9 cellular contexts compared by ENCODE assay signal in the genomic region with DNA sequence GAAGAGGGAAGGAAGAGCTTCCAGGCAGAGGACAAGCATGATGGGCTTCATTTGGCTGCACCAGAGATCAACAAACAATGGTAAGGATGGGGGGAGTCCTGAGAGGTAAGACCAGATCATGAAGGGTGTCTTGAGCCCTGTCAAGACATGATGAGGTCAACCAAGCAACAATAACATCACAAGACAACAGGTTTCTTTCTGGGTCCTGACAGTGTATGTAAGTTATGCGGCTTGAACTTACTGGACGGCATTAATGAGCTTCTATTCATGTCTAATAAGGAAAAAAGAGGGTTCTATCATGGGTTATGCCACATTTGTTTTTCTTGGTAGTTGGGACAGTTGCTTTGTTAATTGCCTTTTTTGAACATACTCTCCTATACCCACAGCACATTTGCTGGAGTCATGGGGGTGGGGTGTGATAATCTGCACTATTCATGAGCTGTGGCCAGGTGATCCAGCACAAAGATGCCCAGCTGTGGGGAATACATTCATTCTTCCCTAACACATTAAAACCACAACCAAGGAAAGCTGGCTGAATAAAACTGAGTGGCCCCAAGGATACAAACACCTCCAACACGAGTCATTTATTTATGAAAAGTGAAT.
DNase-seq lines count a peak whose midpoint lies in the region; ATAC-seq, FAIRE-seq and TF ChIP-seq lines count a peak whose summit lies in the region.
"Had no signal": no experiment of that assay in that cellular context is flagged by ENCODE, and none has a peak within 500 bp of the region (broad histone marks: within the 10 kb centered on the region; RNA-seq: fewer than 3 reads in every experiment).

No MANE protein-coding gene starts in this region.

- DNase-seq in activated naive CD4-positive, alpha-beta T cell treated with Interleukin-2 at 50 U/mL for 16 hours, result no peak
- peak in 3 of 7 donors; percentile 2 to 15 (median 9) for DNase-seq in adrenal gland
- no peak for DNase-seq in lower lobe of right lung
- DNase-seq in transverse colon, result no peak
- DNase-seq in stimulated activated CD4-positive, alpha-beta T cell treated with anti-CD3 and anti-CD28 coated beads, Interleukin-4, amount 100 ng/mL, for 1 hour, result no peak
- no peak for DNase-seq in GM12891 (ENCODE audit: insufficient read length, low spot score)
- DNase-seq in WTC11 (ENCODE audit: low spot score), result no peak
- DNase-seq: stimulated activated CD4-positive, alpha-beta T cell treated with anti-CD3 and anti-CD28 coated beads, Interleukin-2, amount 100 ng/mL, for 24 hours had no signal

- WGBS in adrenal gland, 4 donors, result 81 to 84% (median 83%) methylated on average over 3 of the region's 3 CpGs
- WGBS in transverse colon (ENCODE audit: low coverage in 1 of 2), 2 donors, result 75 to 78% methylated on average over 3 of the region's 3 CpGs

- no peak for TF ChIP-seq CTCF in adrenal gland (IDR thresholded peaks at IDR 0.05)
- no peak for TF ChIP-seq CTCF in lower lobe of right lung (IDR thresholded peaks at IDR 0.05)
- TF ChIP-seq CTCF in transverse colon (IDR thresholded peaks at IDR 0.05), result no peak
- no peak for TF ChIP-seq CTCF in WTC11 (IDR thresholded peaks at IDR 0.05)

- CTCF ChIA-PET in WTC11 (lab: Charles Lee), result no interaction called here

- H3K27ac Mint-ChIP-seq in activated naive CD4-positive, alpha-beta T cell treated with anti-CD3 and anti-CD28 coated beads, Interleukin-2, amount 50 U/mL, for 24 hours, result peak overlapping the region; percentile 96
- H3K27ac Mint-ChIP-seq in WTC11, result no peak overlapping the region

- FAIRE-seq in GM12891 (lab: Jason Lieb, UNC), result no peak

- peaks cover 34% of the 10 kb centered on the region for H3K36me3 Mint-ChIP-seq in activated naive CD4-positive, alpha-beta T cell treated with anti-CD3 and anti-CD28 coated beads, Interleukin-2, amount 50 U/mL, for 24 hours
- H3K36me3 Mint-ChIP-seq in WTC11, result peaks cover 2% of the 10 kb centered on the region; the same call in 1 of the 2 replicates

- H3K27ac ChIP-seq in adrenal gland (peak overlapping the region in 3 of 5 donors; percentile 4 to 84 (median 80)), lower lobe of right lung (peak overlapping the region; percentile 73), transverse colon (peak overlapping the region; percentile 84 to 94 (median 88))

- H3K4me3 ChIP-seq in adrenal gland, result no peak overlapping the region
- H3K4me3 ChIP-seq in lower lobe of right lung, result no peak overlapping the region
- H3K4me3 ChIP-seq in transverse colon, result no peak overlapping the region

- intact Hi-C loops in adrenal gland (cut with DNase I) (loop anchor here in 1 of 2 donors (10.0 kb wide), 1 partner anchor 152 kb away; no protein-coding TSS in a partner anchor), lower lobe of right lung (cut with DNase I) (no loop called here), transverse colon (cut with DNase I; ENCODE audit: low total_unique reads) (no loop called here)

- H3K27me3 ChIP-seq in adrenal gland, result no peaks in the 10 kb centered on the region
- no peaks in the 10 kb centered on the region for H3K27me3 ChIP-seq in lower lobe of right lung (ENCODE audit: low read depth)
- H3K27me3 ChIP-seq in transverse colon, result no peaks in the 10 kb centered on the region

- POLR2A ChIA-PET in WTC11 (lab: Charles Lee), result no interaction called here

- H3K9me3 ChIP-seq in adrenal gland (replicated peaks in 1 of 3) (no peaks in the 10 kb centered on the region), lower lobe of right lung (no peaks in the 10 kb centered on the region), transverse colon (no peaks in the 10 kb centered on the region)

- no peaks in the 10 kb centered on the region for H3K9me3 Mint-ChIP-seq in activated naive CD4-positive, alpha-beta T cell treated with anti-CD3 and anti-CD28 coated beads, Interleukin-2, amount 50 U/mL, for 24 hours
- no peaks in the 10 kb centered on the region for H3K9me3 Mint-ChIP-seq in WTC11

- H3K27me3 Mint-ChIP-seq in activated naive CD4-positive, alpha-beta T cell treated with anti-CD3 and anti-CD28 coated beads, Interleukin-2, amount 50 U/mL, for 24 hours, result no peaks in the 10 kb centered on the region
- H3K27me3 Mint-ChIP-seq in WTC11 (ENCODE audit: low read depth), result no peaks in the 10 kb centered on the region

- no peak for TF ChIP-seq EP300 in transverse colon (IDR thresholded peaks at IDR 0.05; ENCODE audit: low read depth)

- H3K4me3 Mint-ChIP-seq in activated naive CD4-positive, alpha-beta T cell treated with anti-CD3 and anti-CD28 coated beads, Interleukin-2, amount 50 U/mL, for 24 hours, result no peak overlapping the region
- no peak overlapping the region for H3K4me3 Mint-ChIP-seq in WTC11

- TF ChIP-seq POLR2A in adrenal gland (IDR thresholded peaks at IDR 0.05) (no peak), transverse colon (IDR thresholded peaks at IDR 0.05) (no peak), GM12891 (IDR thresholded peaks at IDR 0.05; ENCODE audit: low read depth, low read length) (no peak)

- no peak for ATAC-seq in lower lobe of right lung
- ATAC-seq in WTC11, result no peak

- H3K36me3 ChIP-seq in adrenal gland (replicated peaks in 1 of 2) (no peaks in the 10 kb centered on the region), lower lobe of right lung (peaks cover 42% of the 10 kb centered on the region), transverse colon (no peaks in the 10 kb centered on the region)

- peaks cover 85% of the 10 kb centered on the region for H3K4me1 Mint-ChIP-seq in activated naive CD4-positive, alpha-beta T cell treated with anti-CD3 and anti-CD28 coated beads, Interleukin-2, amount 50 U/mL, for 24 hours
- H3K4me1 Mint-ChIP-seq in WTC11, result peaks cover 42% of the 10 kb centered on the region

- H3K4me1 ChIP-seq in adrenal gland (replicated peaks in 1 of 2), result peaks cover 14 to 56% of the 10 kb centered on the region in 2 donors
- peaks cover 78% of the 10 kb centered on the region for H3K4me1 ChIP-seq in lower lobe of right lung
- H3K4me1 ChIP-seq in transverse colon, result peaks cover 53 to 99% (median 84%) of the 10 kb centered on the region in 4 donors

- in situ Hi-C loops in transverse colon (cut with MboI; ENCODE audit: low pct_ligation_motif_present in 1 of 4, low pct_unique_long_range_greater_than_20kb in 1 of 4, low sequenced_read_pairs in 3 of 4), result loop anchor here in 2 of 4 donors (10.0 kb wide), 2 partner anchors 92 to 102 kb away; no protein-coding TSS in a partner anchor

TF ChIP-seq in GM12891, 5 proteins besides CTCF, POLR2A, EP300 and RAD21:
- TF ChIP-seq POLR2AphosphoS5 (IDR thresholded peaks at IDR 0.05; ENCODE audit: low read depth, low read length) (no peak), PAX5 (IDR thresholded peaks at IDR 0.05; ENCODE audit: insufficient read depth, low read length, severe bottlenecking) (no peak), TAF1 (IDR thresholded peaks at IDR 0.05; ENCODE audit: low read depth, low read length) (no peak), POU2F2 (IDR thresholded peaks at IDR 0.05; ENCODE audit: low read depth, low read length) (no peak)

TF ChIP-seq in WTC11, 78 proteins besides CTCF, POLR2A, EP300 and RAD21:
- TF ChIP-seq ZNF121 (CRISPR knock-in tag; IDR thresholded peaks at IDR 0.05) (no peak), PRDM15 (CRISPR knock-in tag; IDR thresholded peaks at IDR 0.05) (no peak), MXD4 (CRISPR knock-in tag; IDR thresholded peaks at IDR 0.05; ENCODE audit: borderline replicate concordance) (no peak), SMAD4 (CRISPR knock-in tag; IDR thresholded peaks at IDR 0.05) (no peak), RORB (CRISPR knock-in tag; IDR thresholded peaks at IDR 0.05) (no peak), FOXJ3 (CRISPR knock-in tag; IDR thresholded peaks at IDR 0.05; ENCODE audit: borderline replicate concordance) (no peak), ZNF416 (CRISPR knock-in tag; IDR thresholded peaks at IDR 0.05) (no peak), JAZF1 (CRISPR knock-in tag; IDR thresholded peaks at IDR 0.05) (no peak), NR1H2 (CRISPR knock-in tag; IDR thresholded peaks at IDR 0.05) (no peak)
- TF ChIP-seq, protein P1, sequence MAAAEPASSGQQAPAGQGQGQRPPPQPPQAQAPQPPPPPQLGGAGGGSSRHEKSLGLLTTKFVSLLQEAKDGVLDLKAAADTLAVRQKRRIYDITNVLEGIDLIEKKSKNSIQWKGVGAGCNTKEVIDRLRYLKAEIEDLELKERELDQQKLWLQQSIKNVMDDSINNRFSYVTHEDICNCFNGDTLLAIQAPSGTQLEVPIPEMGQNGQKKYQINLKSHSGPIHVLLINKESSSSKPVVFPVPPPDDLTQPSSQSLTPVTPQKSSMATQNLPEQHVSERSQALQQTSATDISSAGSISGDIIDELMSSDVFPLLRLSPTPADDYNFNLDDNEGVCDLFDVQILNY (CRISPR knock-in tag; IDR thresholded peaks at IDR 0.05), result no peak
- TF ChIP-seq, protein P2, sequence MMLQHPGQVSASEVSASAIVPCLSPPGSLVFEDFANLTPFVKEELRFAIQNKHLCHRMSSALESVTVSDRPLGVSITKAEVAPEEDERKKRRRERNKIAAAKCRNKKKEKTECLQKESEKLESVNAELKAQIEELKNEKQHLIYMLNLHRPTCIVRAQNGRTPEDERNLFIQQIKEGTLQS (CRISPR knock-in tag; conservative IDR thresholded peaks at IDR 0.05), result no peak
